ENCODE assay signal across 8 cellular contexts in genomic region chr17:2138318-2138717, GRCh38.
DNase-seq lines count a peak whose midpoint lies in the region; ATAC-seq lines count a peak whose summit lies in the region.

No MANE protein-coding gene starts in this region.

- CTCF ChIA-PET in activated CD4-positive, alpha-beta memory T cell treated with anti-CD3 and anti-CD28 coated beads for 36 hours (lab: Charles Lee): interaction anchor here (1.2 kb wide), 2 partner anchors 12 to 84 kb away, joined by 3 read pairs; partner anchors contain the start of gene HIC1

- no peaks in the 10 kb centered on the region for H3K27me3 Mint-ChIP-seq in activated CD4-positive, alpha-beta memory T cell treated with anti-CD3 and anti-CD28 coated beads for 36 hours

- intact Hi-C loops in activated CD4-positive, alpha-beta memory T cell treated with anti-CD3 and anti-CD28 coated beads for 36 hours (cut with micrococcal nuclease): no loop called here

- H3K27ac Mint-ChIP-seq in activated CD4-positive, alpha-beta memory T cell treated with anti-CD3 and anti-CD28 coated beads for 36 hours: no peak overlapping the region

- H3K9ac ChIP-seq in mucosa of rectum (ENCODE audit: low read depth in 1 of 2, low read length in 2 of 2): no peak overlapping the region

- POLR2A ChIA-PET in activated CD4-positive, alpha-beta memory T cell treated with anti-CD3 and anti-CD28 coated beads for 36 hours (lab: Charles Lee): no interaction called here

- peak; percentile 65 for ATAC-seq in HG03108 (IDR thresholded peaks at IDR 0.05; ENCODE audit: unreplicated experiment)

- H3K4me3 Mint-ChIP-seq in activated CD4-positive, alpha-beta memory T cell treated with anti-CD3 and anti-CD28 coated beads for 36 hours: no peak overlapping the region

- DNase-seq in activated gamma-delta T cell treated with Interleukin-2 at 50 U/mL for 16 hours (peak; percentile 26), activated gamma-delta T cell (lab: John Stamatoyannopoulos, UW) (no peak), T1000 (lab: John Stamatoyannopoulos, UW) (no peak), OCI-M2 (lab: John Stamatoyannopoulos, UW; ENCODE audit: unreplicated experiment) (no peak), SIG-M5 treated with dmso at 0.1 percent for 504 hours (lab: John Stamatoyannopoulos, UW; ENCODE audit: unreplicated experiment) (no peak)
- DNase-seq in activated CD4-positive, alpha-beta memory T cell treated with anti-CD3 and anti-CD28 coated beads for 36 hours: peak; percentile 35

- H3K9me3 ChIP-seq in mucosa of rectum (ENCODE audit: control insufficient read depth in 2 of 2, low read length in 2 of 2): no peaks in the 10 kb centered on the region

- H3K27me3 ChIP-seq in mucosa of rectum (ENCODE audit: control insufficient read depth in 2 of 2, insufficient read depth in 2 of 2, low read length in 2 of 2): no peaks in the 10 kb centered on the region

- H3K4me1 Mint-ChIP-seq in activated CD4-positive, alpha-beta memory T cell treated with anti-CD3 and anti-CD28 coated beads for 36 hours (ENCODE audit: low read depth): peaks cover 24% of the 10 kb centered on the region

- H3K36me3 ChIP-seq in mucosa of rectum (ENCODE audit: control insufficient read depth in 2 of 2, insufficient read depth in 2 of 2, low read length in 2 of 2): peaks cover 0 to 6% of the 10 kb centered on the region in 2 donors

- H3K9me3 Mint-ChIP-seq in activated CD4-positive, alpha-beta memory T cell treated with anti-CD3 and anti-CD28 coated beads for 36 hours: no peaks in the 10 kb centered on the region

- peaks cover 3% of the 10 kb centered on the region for H3K36me3 Mint-ChIP-seq in activated CD4-positive, alpha-beta memory T cell treated with anti-CD3 and anti-CD28 coated beads for 36 hours

- no peak overlapping the region for H3K4me3 ChIP-seq in mucosa of rectum (ENCODE audit: low read length in 2 of 2)

- H3K4me1 ChIP-seq in mucosa of rectum (ENCODE audit: control insufficient read depth in 2 of 2, insufficient read depth in 2 of 2, low read length in 2 of 2): peaks cover 0 to 21% of the 10 kb centered on the region in 2 donors

- peak overlapping the region; percentile 43 to 75 for H3K27ac ChIP-seq in mucosa of rectum (ENCODE audit: low read depth in 2 of 2, low read length in 2 of 2)

Comparison
In these comparisons a context has a peak if more than half of its experiments do, and no peak if none do; other contexts are left out.
1. DNase-seq: peak in activated gamma-delta T cell treated with Interleukin-2 at 50 U/mL for 16 hours (single experiment) and activated CD4-positive, alpha-beta memory T cell treated with anti-CD3 and anti-CD28 coated beads for 36 hours (single experiment); none in activated gamma-delta T cell (single experiment), T1000 (single experiment), OCI-M2 (single experiment) and SIG-M5 treated with dmso at 0.1 percent for 504 hours (single experiment).